Comparison of ENCODE assay signal across 17 cellular contexts in genomic region chr21:44739316-44739715, GRCh38. TPM values are rescaled to one million over a fixed set of nuclear protein-coding genes. Genes with fewer than 3 reads are reported as not detected.
DNase-seq lines count a peak whose midpoint lies in the region; ATAC-seq and TF ChIP-seq lines count a peak whose summit lies in the region.
"Had no signal": no experiment of that assay in that cellular context is flagged by ENCODE, and none has a peak within 500 bp of the region (broad histone marks: within the 10 kb centered on the region; RNA-seq: fewer than 3 reads in every experiment).

No MANE protein-coding gene starts in this region.

- H4K12ac ChIP-seq in trophoblast cell (ENCODE audit: low read depth, low read length) = no peak overlapping the region

- no peaks in the 10 kb centered on the region for H3K4me1 ChIP-seq in H9 (ENCODE audit: insufficient read depth, low read length)
- H3K4me1 ChIP-seq in trophoblast cell (ENCODE audit: control insufficient read depth in 1 of 2, insufficient read depth in 2 of 2, low read length in 2 of 2) = no peaks in the 10 kb centered on the region
- no peaks in the 10 kb centered on the region for H3K4me1 ChIP-seq in CD8-positive, alpha-beta T cell (ENCODE audit: insufficient read depth, low read length)
- H3K4me1 ChIP-seq: BE2C, Caco-2 had no signal

- no peak for ATAC-seq in CD8-positive, alpha-beta T cell
- no peak for ATAC-seq in HG03520 (IDR thresholded peaks at IDR 0.05; ENCODE audit: unreplicated experiment)
- ATAC-seq: HCT116, HepG2 had no signal

- no peak overlapping the region for H2AFZ ChIP-seq in H9 (ENCODE audit: low read length)
- H2AFZ ChIP-seq in trophoblast cell (ENCODE audit: insufficient read depth, low read length, poor library complexity) = no peak overlapping the region

- no peaks in the 10 kb centered on the region for H3K23me2 ChIP-seq in H9 (ENCODE audit: insufficient read length, low read depth, low read length, poor library complexity, severe bottlenecking)

- H3K9ac ChIP-seq in H9 (ENCODE audit: extremely low read depth, insufficient read length, low read length) (no peak overlapping the region), trophoblast cell (ENCODE audit: low read length) (no peak overlapping the region)

- H3K18ac ChIP-seq in H9 (ENCODE audit: insufficient read length, low read depth, low read length) (no peak overlapping the region), trophoblast cell (ENCODE audit: low read length) (no peak overlapping the region)

- H3K4me1 Mint-ChIP-seq in H9 = peaks cover 44 to 47% of the 10 kb centered on the region in 2 experiments
- peaks cover 6% of the 10 kb centered on the region for H3K4me1 Mint-ChIP-seq in CD8-positive, alpha-beta T cell (ENCODE audit: low read depth)

- no peak overlapping the region for H3K4ac ChIP-seq in H9 (ENCODE audit: low read depth, low read length)
- no peak overlapping the region for H3K4ac ChIP-seq in trophoblast cell (ENCODE audit: low read depth, low read length)

- H2AK5ac ChIP-seq in H9 (ENCODE audit: insufficient read length, low read length) = no peak overlapping the region
- H2AK5ac ChIP-seq in trophoblast cell (ENCODE audit: low read length) = no peak overlapping the region

- H2BK20ac ChIP-seq in H9 (ENCODE audit: low read depth, low read length, poor library complexity, severe bottlenecking) = no peak overlapping the region

- no peaks in the 10 kb centered on the region for H4K20me1 ChIP-seq in H9 (ENCODE audit: control insufficient read depth, insufficient read depth, insufficient read length)

- H3K23ac ChIP-seq in H9 (ENCODE audit: insufficient read length, low read depth, low read length) (no peak overlapping the region), trophoblast cell (ENCODE audit: low read length) (no peak overlapping the region)

- no peak overlapping the region for H3T11ph ChIP-seq in H9 (ENCODE audit: low read length)

- H4K5ac ChIP-seq in H9 (ENCODE audit: insufficient read length, low read depth, low read length) = no peak overlapping the region

- no peaks in the 10 kb centered on the region for H3K36me3 ChIP-seq in trophoblast cell (ENCODE audit: control insufficient read depth in 1 of 2, insufficient read depth in 2 of 2, low read length in 2 of 2)
- H3K36me3 ChIP-seq in CD8-positive, alpha-beta T cell (ENCODE audit: insufficient read depth, low read length) = no peaks in the 10 kb centered on the region
- H3K36me3 ChIP-seq: BE2C had no signal

- no peak overlapping the region for H2BK5ac ChIP-seq in H9 (ENCODE audit: insufficient read length, low read length)
- no peak overlapping the region for H2BK5ac ChIP-seq in trophoblast cell (ENCODE audit: low read depth, low read length, poor library complexity)

- H2BK12ac ChIP-seq in H9 (ENCODE audit: insufficient read length, low read depth, low read length) (no peak overlapping the region), trophoblast cell (ENCODE audit: low read length) (no peak overlapping the region)

- H3K27me3 Mint-ChIP-seq in H9 (ENCODE audit: low read depth) = peaks cover 6% of the 10 kb centered on the region
- H3K27me3 Mint-ChIP-seq in CD8-positive, alpha-beta T cell (ENCODE audit: low read depth) = no peaks in the 10 kb centered on the region
- H3K27me3 Mint-ChIP-seq: CD4-positive, alpha-beta memory T cell had no signal

- intact Hi-C loops in CD8-positive, alpha-beta T cell (cut with DNase I, micrococcal nuclease) = no loop called here

- H3K4me2 ChIP-seq in H9 (ENCODE audit: insufficient read depth, insufficient read length, low read length) (no peak overlapping the region), trophoblast cell (ENCODE audit: low read length) (no peak overlapping the region)

- peaks cover 0 to 4% (median 3%) of the 10 kb centered on the region in 3 experiments; a peak in 2 of 7 replicates for H3K36me3 Mint-ChIP-seq in H9 (ENCODE audit: insufficient read depth in 1 of 3, low read depth in 3 of 3)
- peaks cover 2% of the 10 kb centered on the region for H3K36me3 Mint-ChIP-seq in CD8-positive, alpha-beta T cell
- H3K36me3 Mint-ChIP-seq: CD4-positive, alpha-beta memory T cell had no signal

- DNase-seq in activated effector memory CD4-positive, alpha-beta T cell treated with anti-CD3 and anti-CD28 coated beads, Interleukin-2, amount 50 U/mL, for 16 hours = peak; percentile 30
- DNase-seq in activated effector memory CD4-positive, alpha-beta T cell treated with Interleukin-2 at 50 U/mL for 16 hours = no peak
- DNase-seq in H9 (peak; percentile 5), NCI-H69 (lab: John Stamatoyannopoulos, UW) (peak; percentile 27), trophoblast cell (no peak), AG08396 (ENCODE audit: low spot score) (no peak)
- no peak for DNase-seq in CD8-positive, alpha-beta T cell
- DNase-seq: BE2C; Caco-2; CD4-positive, alpha-beta memory T cell; DND-41; GF-D8 had no signal

- no peak overlapping the region for H3K4me3 Mint-ChIP-seq in H9
- no peak overlapping the region for H3K4me3 Mint-ChIP-seq in CD8-positive, alpha-beta T cell
- H3K4me3 Mint-ChIP-seq: CD4-positive, alpha-beta memory T cell had no signal

- H3K56ac ChIP-seq in H9 (ENCODE audit: insufficient read length, low read depth, low read length) = no peak overlapping the region

- H3K14ac ChIP-seq in H9 (ENCODE audit: insufficient read depth, low read length) = no peak overlapping the region
- no peak overlapping the region for H3K14ac ChIP-seq in trophoblast cell (ENCODE audit: low read length)

- H4K8ac ChIP-seq in H9 (replicated peaks; ENCODE audit: insufficient read length, low read depth, low read length) (no peak overlapping the region), trophoblast cell (ENCODE audit: low read depth, low read length) (no peak overlapping the region)

- no peak overlapping the region; a peak in 1 of 7 replicates for H3K27ac Mint-ChIP-seq in H9
- H3K27ac Mint-ChIP-seq in CD8-positive, alpha-beta T cell = no peak overlapping the region

- no peaks in the 10 kb centered on the region for H3K79me2 ChIP-seq in H9 (ENCODE audit: insufficient read depth, low read length)
- no peaks in the 10 kb centered on the region for H3K79me2 ChIP-seq in trophoblast cell (ENCODE audit: control insufficient read depth, insufficient read depth, low read length, poor library complexity)

- H3K79me1 ChIP-seq in H9 (ENCODE audit: insufficient read depth, low read depth, low read length, poor library complexity, severe bottlenecking) = no peaks in the 10 kb centered on the region
- H3K79me1 ChIP-seq in trophoblast cell (ENCODE audit: low read length) = no peaks in the 10 kb centered on the region

- CTCF ChIA-PET in CD8-positive, alpha-beta T cell (lab: Charles Lee) = interaction anchor here (0.6 to 11.5 kb wide), 6 partner anchors 9 to 270 kb away, joined by 3 to 231 read pairs (median 4); no protein-coding TSS in a partner anchor

- H3K9me3 Mint-ChIP-seq in H9 = peaks cover 0 to 12% of the 10 kb centered on the region in 2 experiments; a peak in 3 of 5 replicates
- H3K9me3 Mint-ChIP-seq in CD8-positive, alpha-beta T cell = no peaks in the 10 kb centered on the region

- no peak for TF ChIP-seq CTCF in H9 (conservative IDR thresholded peaks at IDR 0.05)
- no peak for TF ChIP-seq CTCF in CD8-positive, alpha-beta T cell (IDR thresholded peaks at IDR 0.05)

- peaks cover 3% of the 10 kb centered on the region for H3K9me3 ChIP-seq in H9 (ENCODE audit: control insufficient read depth, low read depth, low read length)
- peaks cover 39% of the 10 kb centered on the region for H3K9me3 ChIP-seq in trophoblast cell (ENCODE audit: insufficient read depth, low read depth, low read length)
- H3K9me3 ChIP-seq in CD8-positive, alpha-beta T cell (ENCODE audit: low read length) = no peaks in the 10 kb centered on the region
- H3K9me3 ChIP-seq: Caco-2 had no signal

- POLR2A ChIA-PET in CD8-positive, alpha-beta T cell (lab: Charles Lee) = interaction anchor here (0.6 kb wide), 1 partner anchor 117 kb away, joined by 3 read pairs; no protein-coding TSS in a partner anchor

- no peak overlapping the region for H4K91ac ChIP-seq in H9 (ENCODE audit: insufficient read length, low read depth, low read length)
- no peak overlapping the region for H4K91ac ChIP-seq in trophoblast cell (ENCODE audit: low read depth, low read length)

- H3K27ac ChIP-seq in H9 (ENCODE audit: insufficient read length, low read depth, low read length) (no peak overlapping the region), trophoblast cell (ENCODE audit: low read depth, low read length) (no peak overlapping the region)
- no peak overlapping the region for H3K27ac ChIP-seq in CD8-positive, alpha-beta T cell (ENCODE audit: low read depth, low read length)
- H3K27ac ChIP-seq: C4-2B had no signal

- WGBS in H9 (ENCODE audit: extremely low coverage, insufficient read length, low lambda C conversion rate) = no CpG with 5 or more reads among the region's 1 CpG
- no CpG with 5 or more reads among the region's 1 CpG for WGBS in trophoblast cell (ENCODE audit: extremely low coverage, insufficient coverage, insufficient read length)

- H3K27me3 ChIP-seq in H9 (ENCODE audit: insufficient read depth, low read length) (no peaks in the 10 kb centered on the region), trophoblast cell (ENCODE audit: insufficient read depth, low read length) (peaks cover 2% of the 10 kb centered on the region)
- H3K27me3 ChIP-seq in CD8-positive, alpha-beta T cell (ENCODE audit: insufficient read depth, low read length) = no peaks in the 10 kb centered on the region

- H2BK120ac ChIP-seq in H9 (ENCODE audit: low read depth, low read length, poor library complexity, severe bottlenecking) (no peak overlapping the region), trophoblast cell (ENCODE audit: insufficient read depth, low read length, poor library complexity) (no peak overlapping the region)

- no peak overlapping the region for H2BK15ac ChIP-seq in H9 (ENCODE audit: low read depth, low read length)

- H3K4me3 ChIP-seq in trophoblast cell (ENCODE audit: low read depth, low read length) = peak overlapping the region; percentile 10
- no peak overlapping the region for H3K4me3 ChIP-seq in CD8-positive, alpha-beta T cell (ENCODE audit: low read depth, low read length)

RNA-seq across cellular contexts. Expression of gene TSPEAR, which starts 27.9 kb away (rescaled TPM):
- total RNA-seq in H9 (2021) = 1.2 and 1.3 TPM in 2 replicates
- polyA plus RNA-seq in trophoblast cell (2013) = not detected in 2 replicates
- total RNA-seq in CD8-positive, alpha-beta T cell = not detected
- total RNA-seq: CD4-positive, alpha-beta memory T cell had no signal

RNA-seq across cellular contexts. Expression of gene KRTAP10-12, which starts 42.3 kb away (rescaled TPM):
- total RNA-seq in H9 (2021) = not detected in 2 replicates
- not detected in 2 replicates for polyA plus RNA-seq in trophoblast cell (2013)
- not detected for total RNA-seq in CD8-positive, alpha-beta T cell
- total RNA-seq: Caco-2; CD4-positive, alpha-beta memory T cell; H1; HepG2 had no signal
- polyA plus RNA-seq: CD4-positive, alpha-beta memory T cell; H1; HepG2 had no signal

RNA-seq across cellular contexts. Expression of gene KRTAP12-1, which starts 57.4 kb away (rescaled TPM):
- not detected in 2 replicates for total RNA-seq in H9 (2021)
- polyA plus RNA-seq in trophoblast cell (2013) = not detected in 2 replicates
- not detected for total RNA-seq in CD8-positive, alpha-beta T cell
- total RNA-seq: Caco-2; CD4-positive, alpha-beta memory T cell; HepG2 had no signal
- polyA plus RNA-seq: CD4-positive, alpha-beta memory T cell; HepG2 had no signal

Comparison
In these comparisons a context has a peak if more than half of its experiments do, and no peak if none do; other contexts are left out.
1. DNase-seq: peak in activated effector memory CD4-positive, alpha-beta T cell treated with anti-CD3 and anti-CD28 coated beads, Interleukin-2, amount 50 U/mL, for 16 hours (single experiment), H9 (single experiment) and NCI-H69 (single experiment); none in activated effector memory CD4-positive, alpha-beta T cell treated with Interleukin-2 at 50 U/mL for 16 hours (single experiment), trophoblast cell (0 of 2), CD8-positive, alpha-beta T cell (0 of 7) and AG08396 (single experiment).